Comparison of ENCODE assay signal across 17 cellular contexts in genomic region chr9:96550659-96551058, GRCh38.
DNase-seq lines count a peak whose midpoint lies in the region; ATAC-seq, FAIRE-seq and TF ChIP-seq lines count a peak whose summit lies in the region.
"Had no signal": no experiment of that assay in that cellular context is flagged by ENCODE, and none has a peak within 500 bp of the region (broad histone marks: within the 10 kb centered on the region; RNA-seq: fewer than 3 reads in every experiment).

No MANE protein-coding gene starts in this region.

- no peak overlapping the region for H2AFZ ChIP-seq in GM23248
- H2AFZ ChIP-seq in smooth muscle cell (ENCODE audit: low read depth) = no peak overlapping the region

- H3K27ac ChIP-seq in GM23248 (no peak overlapping the region), HEK293 (ENCODE audit: extremely low read depth, low read depth, low read length) (no peak overlapping the region), smooth muscle cell (ENCODE audit: low read depth) (peak overlapping the region; percentile 53)
- H3K27ac ChIP-seq: BLaER1 treated with 17β-estradiol and CSF1 and Interleukin-3, amounts not matched to agents 10 nM and 100 nM had no signal

- FAIRE-seq in bronchial epithelial cell (lab: Jason Lieb, UNC) = no peak
- FAIRE-seq: G401.6, GM12892, GM18507, H1, HTR-8/SVneo had no signal

- TF ChIP-seq CTCF in HEK293 (tag by site-specific recombination; IDR thresholded peaks at IDR 0.05) (no peak), bronchial epithelial cell (IDR thresholded peaks at IDR 0.05; ENCODE audit: insufficient read depth, low read length, severe bottlenecking) (no peak), smooth muscle cell (IDR thresholded peaks at IDR 0.05; ENCODE audit: borderline replicate concordance, insufficient read depth, poor library complexity, severe bottlenecking) (no peak)

- H3K4me1 ChIP-seq in GM23248 (ENCODE audit: insufficient read depth) = peaks cover 38% of the 10 kb centered on the region
- no peaks in the 10 kb centered on the region for H3K4me1 ChIP-seq in HEK293 (ENCODE audit: control insufficient read depth, insufficient read depth, low read length)
- peaks cover 14% of the 10 kb centered on the region for H3K4me1 ChIP-seq in smooth muscle cell (ENCODE audit: low read depth)
- H3K4me1 ChIP-seq: HAP-1 had no signal

- H3K79me2 ChIP-seq in GM23248 (ENCODE audit: insufficient read depth) = no peaks in the 10 kb centered on the region
- no peaks in the 10 kb centered on the region for H3K79me2 ChIP-seq in smooth muscle cell (ENCODE audit: low read depth)

- no peaks in the 10 kb centered on the region for H3K9me2 ChIP-seq in GM23248 (ENCODE audit: insufficient read depth)

- peak; percentile 11 for DNase-seq in GM23248
- peak; percentile 16 for DNase-seq in bronchial epithelial cell (ENCODE audit: low read depth)
- DNase-seq in smooth muscle cell (lab: John Stamatoyannopoulos, UW; ENCODE audit: unreplicated experiment) = no peak
- DNase-seq in RPMI8226 = no peak
- DNase-seq: Calu3; CD8-positive, alpha-beta T cell; KG1 had no signal

- POLR2A ChIA-PET in HEK293 (lab: Yijun Ruan, JAX) = no interaction called here

- H3K9ac ChIP-seq in GM23248 (no peak overlapping the region), smooth muscle cell (ENCODE audit: low read depth) (no peak overlapping the region)
- H3K9ac ChIP-seq: BLaER1 treated with 17β-estradiol and CSF1 and Interleukin-3, amounts not matched to agents 10 nM and 100 nM had no signal

- no peak for ATAC-seq in GM19452 (IDR thresholded peaks at IDR 0.05; ENCODE audit: unreplicated experiment)
- ATAC-seq in GM19035 (IDR thresholded peaks at IDR 0.05; ENCODE audit: unreplicated experiment) = no peak
- ATAC-seq: CD8-positive, alpha-beta T cell had no signal

- H3K4me3 ChIP-seq in GM23248 = no peak overlapping the region
- no peak overlapping the region for H3K4me3 ChIP-seq in HEK293 (ENCODE audit: low read depth, low read length)
- H3K4me3 ChIP-seq in bronchial epithelial cell (ENCODE audit: low read depth, low read length) = no peak overlapping the region
- H3K4me3 ChIP-seq in smooth muscle cell = no peak overlapping the region
- H3K4me3 ChIP-seq: BLaER1 treated with 17β-estradiol and CSF1 and Interleukin-3, amounts not matched to agents 10 nM and 100 nM; HAP-1 had no signal

- H3F3A ChIP-seq in GM23248 (ENCODE audit: insufficient read depth) (peaks cover 36% of the 10 kb centered on the region), smooth muscle cell (ENCODE audit: low read depth) (peaks cover 10% of the 10 kb centered on the region)

- H3K27me3 ChIP-seq in GM23248 (replicated peaks; ENCODE audit: insufficient read depth) (no peaks in the 10 kb centered on the region), bronchial epithelial cell (ENCODE audit: control insufficient read depth, insufficient read depth, low read length) (no peaks in the 10 kb centered on the region), smooth muscle cell (ENCODE audit: low read depth) (no peaks in the 10 kb centered on the region)
- H3K27me3 ChIP-seq: BLaER1 treated with 17β-estradiol and CSF1 and Interleukin-3, amounts not matched to agents 10 nM and 100 nM had no signal

- CTCF ChIA-PET in HEK293 (lab: Yijun Ruan, JAX) = no interaction called here

- H3K4me2 ChIP-seq in GM23248 (ENCODE audit: unreplicated experiment) (no peak overlapping the region), smooth muscle cell (no peak overlapping the region)
- H3K4me2 ChIP-seq: BLaER1 treated with 17β-estradiol and CSF1 and Interleukin-3, amounts not matched to agents 10 nM and 100 nM had no signal

- H4K20me1 ChIP-seq in GM23248 (ENCODE audit: insufficient read depth) (no peaks in the 10 kb centered on the region), smooth muscle cell (ENCODE audit: low read depth) (no peaks in the 10 kb centered on the region)
- H4K20me1 ChIP-seq: BLaER1 treated with 17β-estradiol and CSF1 and Interleukin-3, amounts not matched to agents 10 nM and 100 nM had no signal

- in situ Hi-C loops in GM23248 (cut with MboI) = no loop called here

- H3K36me3 ChIP-seq in GM23248 (ENCODE audit: low read depth) = no peaks in the 10 kb centered on the region
- peaks cover 0 to 9% of the 10 kb centered on the region in 2 experiments; a peak in 1 of 3 replicates for H3K36me3 ChIP-seq in HEK293 (ENCODE audit: control insufficient read depth in 2 of 2, insufficient read depth in 1 of 2, low read length in 2 of 2)
- no peaks in the 10 kb centered on the region for H3K36me3 ChIP-seq in bronchial epithelial cell (ENCODE audit: control insufficient read depth, insufficient read depth, low read length)
- no peaks in the 10 kb centered on the region for H3K36me3 ChIP-seq in smooth muscle cell (ENCODE audit: low read depth)
- H3K36me3 ChIP-seq: BLaER1 treated with 17β-estradiol and CSF1 and Interleukin-3, amounts not matched to agents 10 nM and 100 nM; HAP-1 had no signal

- H3K9me3 ChIP-seq in GM23248 (ENCODE audit: low read depth) (no peaks in the 10 kb centered on the region), HEK293 (ENCODE audit: control insufficient read depth, insufficient read depth, low read depth, low read length) (no peaks in the 10 kb centered on the region), smooth muscle cell (replicated peaks; ENCODE audit: low read depth) (no peaks in the 10 kb centered on the region)
- H3K9me3 ChIP-seq: BLaER1 treated with 17β-estradiol and CSF1 and Interleukin-3, amounts not matched to agents 10 nM and 100 nM; HAP-1 had no signal

- WGBS in GM23248 (ENCODE audit: low coverage in 1 of 2, low lambda C conversion rate in 2 of 2, missing lambda C conversion rate in 2 of 2), 2 experiments = 81 to 90% methylated on average over 4 of the region's 4 CpGs
- 70% methylated on average over 4 of the region's 4 CpGs for WGBS in smooth muscle cell (ENCODE audit: low lambda C conversion rate)

TF ChIP-seq in HEK293, 187 proteins besides CTCF, POLR2A, EP300 and RAD21:
- TF ChIP-seq RBAK (tag by site-specific recombination; IDR thresholded peaks at IDR 0.05) (no peak), ATF2 (tag by site-specific recombination; IDR thresholded peaks at IDR 0.05; ENCODE audit: low read depth) (peak; percentile 58; the same call in 1 of the 2 replicates)

Comparison
In these comparisons a context has a peak if more than half of its experiments do, and no peak if none do; other contexts are left out.
1. DNase-seq: peak in GM23248 (single experiment) and bronchial epithelial cell (single experiment); none in smooth muscle cell (single experiment) and RPMI8226 (single experiment).